ENCODE assay signal across 10 cellular contexts in genomic region chr9:116686135-116686534, GRCh38. TPM values are rescaled to one million over a fixed set of nuclear protein-coding genes. Genes with fewer than 3 reads are reported as not detected.
DNase-seq lines count a peak whose midpoint lies in the region; ATAC-seq, FAIRE-seq and TF ChIP-seq lines count a peak whose summit lies in the region.
"Had no signal": no experiment of that assay in that cellular context is flagged by ENCODE, and none has a peak within 500 bp of the region (broad histone marks: within the 10 kb centered on the region; RNA-seq: fewer than 3 reads in every experiment).

No MANE protein-coding gene starts in this region.

- peak overlapping the region; percentile 87 for H2AFZ ChIP-seq in PC-9
- H2AFZ ChIP-seq in smooth muscle cell (ENCODE audit: low read depth): peak overlapping the region; percentile 69

- BruUV-seq in PC-9 (replicated peaks; lab: Mats Ljungman, UMichigan): no TSS peak

- H3K79me2 ChIP-seq in PC-9 (ENCODE audit: low read depth): peaks cover 37% of the 10 kb centered on the region
- H3K79me2 ChIP-seq in smooth muscle cell (ENCODE audit: low read depth): peaks cover 43% of the 10 kb centered on the region

- H3K9me3 Mint-ChIP-seq in activated T-cell treated with anti-CD3 and anti-CD28 coated beads, Interleukin-2, amount 50 U/mL, for 4 hours: no peaks in the 10 kb centered on the region

- H3K27ac ChIP-seq in PC-9 (no peak overlapping the region), smooth muscle cell (ENCODE audit: low read depth) (no peak overlapping the region)

- TF ChIP-seq CTCF in PC-9 (conservative IDR thresholded peaks at IDR 0.05) (no peak), fibroblast of villous mesenchyme (IDR thresholded peaks at IDR 0.05; ENCODE audit: insufficient read depth, low read depth, low read length) (no peak), smooth muscle cell (IDR thresholded peaks at IDR 0.05; ENCODE audit: borderline replicate concordance, insufficient read depth, poor library complexity, severe bottlenecking) (no peak)

- no peaks in the 10 kb centered on the region for H4K20me1 ChIP-seq in PC-9 (ENCODE audit: insufficient read depth)
- peaks cover 35% of the 10 kb centered on the region for H4K20me1 ChIP-seq in smooth muscle cell (ENCODE audit: low read depth)

- H3K4me3 ChIP-seq in PC-9: peak overlapping the region; percentile 84
- peak overlapping the region; percentile 88 for H3K4me3 ChIP-seq in fibroblast of villous mesenchyme (ENCODE audit: low read depth, low read length)
- H3K4me3 ChIP-seq in smooth muscle cell: no peak overlapping the region

- FAIRE-seq in H54 (lab: Jason Lieb, UNC): no peak

- H3K9ac ChIP-seq in smooth muscle cell (ENCODE audit: low read depth): no peak overlapping the region

- POLR2A ChIA-PET in PC-9 (lab: Charles Lee; ENCODE audit: unreplicated experiment): no interaction called here

- ATAC-seq in activated T-cell treated with anti-CD3 and anti-CD28 coated beads, Interleukin-2, amount 50 U/mL, for 4 hours: no peak

- H3K9me3 ChIP-seq in PC-9 (ENCODE audit: insufficient read depth, low read depth) (no peaks in the 10 kb centered on the region), smooth muscle cell (replicated peaks; ENCODE audit: low read depth) (no peaks in the 10 kb centered on the region)

- no peaks in the 10 kb centered on the region for H3K9me2 ChIP-seq in PC-9 (ENCODE audit: insufficient read depth)

- intact Hi-C loops in PC-9 (cut with micrococcal nuclease; ENCODE audit: unreplicated experiment): no loop called here

- no peak for TF ChIP-seq POLR2A in H54 (IDR thresholded peaks at IDR 0.05; ENCODE audit: low read depth, low read length)

- no peaks in the 10 kb centered on the region; the same call in 1 of the 2 replicates for H3F3A ChIP-seq in PC-9 (ENCODE audit: insufficient read depth, low read depth)
- no peaks in the 10 kb centered on the region for H3F3A ChIP-seq in smooth muscle cell (ENCODE audit: low read depth)

- H3K4me1 ChIP-seq in PC-9 (replicated peaks; ENCODE audit: insufficient read depth) (peaks cover 36% of the 10 kb centered on the region), smooth muscle cell (ENCODE audit: low read depth) (peaks cover 10% of the 10 kb centered on the region)

- H3K36me3 ChIP-seq in PC-9 (ENCODE audit: low read depth): no peaks in the 10 kb centered on the region
- peaks cover 3% of the 10 kb centered on the region for H3K36me3 ChIP-seq in smooth muscle cell (ENCODE audit: low read depth)

- H3K4me3 Mint-ChIP-seq in activated T-cell treated with anti-CD3 and anti-CD28 coated beads, Interleukin-2, amount 50 U/mL, for 4 hours: peak overlapping the region; percentile 88

- peaks cover 46% of the 10 kb centered on the region for H3K4me1 Mint-ChIP-seq in activated T-cell treated with anti-CD3 and anti-CD28 coated beads, Interleukin-2, amount 50 U/mL, for 4 hours (ENCODE audit: low read depth)

- CTCF ChIA-PET in PC-9 (lab: Charles Lee): no interaction called here

- no peaks in the 10 kb centered on the region for H3K27me3 ChIP-seq in PC-9 (ENCODE audit: insufficient read depth, low read depth)
- no peaks in the 10 kb centered on the region for H3K27me3 ChIP-seq in smooth muscle cell (ENCODE audit: low read depth)

- peak overlapping the region; percentile 88 for H3K4me2 ChIP-seq in PC-9
- H3K4me2 ChIP-seq in smooth muscle cell: peak overlapping the region; percentile 97

- DNase-seq in activated T-cell treated with anti-CD3 and anti-CD28 coated beads, Interleukin-2, amount 50 U/mL, for 4 hours: no peak
- no peak for DNase-seq in activated T-cell treated with anti-CD3 and anti-CD28 coated beads, Interleukin-2, amount 50 U/mL, for 48 hours
- peak in 1 of 2 experiments; percentile 65 for DNase-seq in PC-9
- no peak for DNase-seq in fibroblast of villous mesenchyme (ENCODE audit: low read depth)
- DNase-seq in smooth muscle cell (lab: John Stamatoyannopoulos, UW; ENCODE audit: unreplicated experiment): no peak
- no peak for DNase-seq in OCI-M1 (lab: John Stamatoyannopoulos, UW)
- DNase-seq in H54 (ENCODE audit: insufficient read length, low spot score): no peak
- DNase-seq in NCI-H510A (lab: John Stamatoyannopoulos, UW): no peak
- DNase-seq: GOT3, NCI-H1105 had no signal

- H3K27me3 Mint-ChIP-seq in activated T-cell treated with anti-CD3 and anti-CD28 coated beads, Interleukin-2, amount 50 U/mL, for 4 hours (ENCODE audit: low read depth): no peaks in the 10 kb centered on the region

- no peaks in the 10 kb centered on the region for H3K36me3 Mint-ChIP-seq in activated T-cell treated with anti-CD3 and anti-CD28 coated beads, Interleukin-2, amount 50 U/mL, for 4 hours (ENCODE audit: insufficient read depth)

RNA-seq across cellular contexts. Expression of gene TRIM32, which starts 1.0 kb away (rescaled TPM):
- total RNA-seq in activated T-cell treated with anti-CD3 and anti-CD28 coated beads, Interleukin-2, amount 50 U/mL, for 4 hours: 1 to 10 TPM; 7.4 to 9.5 (median 9.0) TPM
- total RNA-seq in PC-9 (2021) (40.5 TPM in 2 replicates), fibroblast of villous mesenchyme (29.6 and 41.5 TPM in 2 replicates), smooth muscle cell (22.7 and 27.3 TPM in 2 replicates)
- 18.2 and 21.5 TPM in 2 replicates for polyA plus RNA-seq in smooth muscle cell
